ENCODE assay signal across 8 cellular contexts in genomic region chr11:83194284-83195175, GRCh38. TPM values are rescaled to one million over a fixed set of nuclear protein-coding genes. Genes with fewer than 3 reads are reported as not detected.
DNase-seq lines count a peak whose midpoint lies in the region; ATAC-seq and TF ChIP-seq lines count a peak whose summit lies in the region.

No MANE protein-coding gene starts in this region.

- TF ChIP-seq CTCF in adrenal gland (IDR thresholded peaks at IDR 0.05) (no peak), psoas muscle (IDR thresholded peaks at IDR 0.05) (no peak)

- POLR2A ChIA-PET in CD8-positive, alpha-beta memory T cell (lab: Charles Lee), result interaction anchor here (0.6 to 2.5 kb wide), 6 partner anchors 9 to 293 kb away, joined by 3 to 22 read pairs (median 5); partner anchors contain the start of genes CCDC90B, DDIAS and PCF11

- H3K27me3 ChIP-seq in CD8-positive, alpha-beta memory T cell (ENCODE audit: insufficient read depth, low read length, poor library complexity, severe bottlenecking), result no peaks in the 10 kb centered on the region
- H3K27me3 ChIP-seq in adrenal gland (no peaks in the 10 kb centered on the region), psoas muscle (ENCODE audit: insufficient read depth in 3 of 3, low read length in 2 of 3) (no peaks in the 10 kb centered on the region), aorta (ENCODE audit: control insufficient read depth in 1 of 2, insufficient read depth in 2 of 2, low read length in 1 of 2) (no peaks in the 10 kb centered on the region)

- peak overlapping the region; percentile 96 for H3K4me3 ChIP-seq in CD8-positive, alpha-beta memory T cell (ENCODE audit: low read length)
- H3K4me3 ChIP-seq in adrenal gland, result peak overlapping the region; percentile 54 to 96 (median 69)
- peak overlapping the region; percentile 86 for H3K4me3 ChIP-seq in psoas muscle
- peak overlapping the region; percentile 79 to 98 for H3K4me3 ChIP-seq in aorta (ENCODE audit: low read length in 2 of 2)

- H3K36me3 Mint-ChIP-seq in CD8-positive, alpha-beta memory T cell, result peaks cover 0 to 48% (median 11%) of the 10 kb centered on the region in 3 donors

- TF ChIP-seq POLR2A in adrenal gland (IDR thresholded peaks at IDR 0.05), result peak; percentile 36 to 79

- H3K9me3 ChIP-seq in CD8-positive, alpha-beta memory T cell (ENCODE audit: low read length), result no peaks in the 10 kb centered on the region
- no peaks in the 10 kb centered on the region for H3K9me3 ChIP-seq in adrenal gland (replicated peaks in 1 of 3)
- H3K9me3 ChIP-seq in psoas muscle, result no peaks in the 10 kb centered on the region
- no peaks in the 10 kb centered on the region for H3K9me3 ChIP-seq in aorta (ENCODE audit: control insufficient read depth, low read length)

- ATAC-seq in GM19397 (IDR thresholded peaks at IDR 0.05; ENCODE audit: unreplicated experiment), result peak; percentile 56
- ATAC-seq in HG03520 (IDR thresholded peaks at IDR 0.05; ENCODE audit: unreplicated experiment), result peak; percentile 48
- peak; percentile 76 for ATAC-seq in left ventricle myocardium superior
- peak; percentile 59 to 76 (median 62) for ATAC-seq in psoas muscle
- peak; percentile 88 for ATAC-seq in aorta (ENCODE audit: low FRiP score)

- H3K4me3 Mint-ChIP-seq in CD8-positive, alpha-beta memory T cell, result peak overlapping the region; percentile 98 to 100 (median 99)

- intact Hi-C loops in adrenal gland (cut with DNase I) (no loop called here), left ventricle myocardium superior (cut with micrococcal nuclease) (no loop called here), psoas muscle (cut with DNase I) (loop anchor here (5.0 kb wide), 3 partner anchors 37 to 292 kb away; partner anchors contain the start of genes PCF11 (in 2 of the 2), DDIAS (in 1 of the 2), PRCP (in 1 of the 2) and RAB30 (in 1 of the 2)), aorta (cut with DNase I) (loop anchor here (5.0 to 10.0 kb wide), 5 partner anchors 63 to 292 kb away; partner anchors contain the start of genes CCDC90B (in 2 of the 2), DDIAS (in 2 of the 2), PRCP (in 2 of the 2) and RAB30 (in 1 of the 2))

- DNase-seq in CD8-positive, alpha-beta memory T cell, result peak; percentile 58 to 84 (median 69)
- DNase-seq in T follicular helper cell (ENCODE audit: low read depth) (peak; percentile 46), adrenal gland (peak; percentile 58 to 88 (median 84)), left ventricle myocardium superior (peak; percentile 74), psoas muscle (peak; percentile 85 to 88), aorta (peak; percentile 87 to 92)

- WGBS in adrenal gland, 4 donors, result 1 to 2% (median 1%) methylated on average over 19 to 35 of the region's 35 CpGs
- WGBS in psoas muscle, 3 donors, result 3 to 5% (median 3%) methylated on average over 35 of the region's 35 CpGs
- WGBS in aorta, 2 donors, result 1 to 2% methylated on average over 32 to 35 of the region's 35 CpGs

- CTCF ChIA-PET in CD8-positive, alpha-beta memory T cell (lab: Charles Lee), result interaction anchor here (1.0 to 1.9 kb wide), 6 partner anchors 38 to 327 kb away, joined by 3 to 6 read pairs (median 4); partner anchors contain the start of genes CCDC90B, DDIAS and PCF11

- peaks cover 5% of the 10 kb centered on the region for H3K36me3 ChIP-seq in CD8-positive, alpha-beta memory T cell (ENCODE audit: insufficient read depth, low read length)
- peaks cover 0 to 27% of the 10 kb centered on the region in 2 donors for H3K36me3 ChIP-seq in adrenal gland (replicated peaks in 1 of 2)
- peaks cover 3 to 44% of the 10 kb centered on the region in 2 donors for H3K36me3 ChIP-seq in psoas muscle (ENCODE audit: insufficient read depth in 1 of 2, low read depth in 1 of 2)
- H3K36me3 ChIP-seq in aorta (ENCODE audit: control insufficient read depth in 1 of 2, insufficient read depth in 2 of 2, low read length in 1 of 2), result no peaks in the 10 kb centered on the region

- H3K27ac Mint-ChIP-seq in CD8-positive, alpha-beta memory T cell, result peak overlapping the region; percentile 98 to 100 (median 100)

- peaks cover 0 to 3% of the 10 kb centered on the region in 2 donors for H3K27me3 Mint-ChIP-seq in CD8-positive, alpha-beta memory T cell

- peaks cover 34% of the 10 kb centered on the region for H3K4me1 ChIP-seq in CD8-positive, alpha-beta memory T cell (ENCODE audit: insufficient read depth, low read length)
- H3K4me1 ChIP-seq in adrenal gland (replicated peaks in 1 of 2) (peaks cover 22 to 40% of the 10 kb centered on the region in 2 donors), psoas muscle (peaks cover 22% of the 10 kb centered on the region), aorta (ENCODE audit: control insufficient read depth in 1 of 2, insufficient read depth in 2 of 2, low read length in 2 of 2) (peaks cover 6 to 19% of the 10 kb centered on the region in 2 donors)

- no peaks in the 10 kb centered on the region for H3K9me3 Mint-ChIP-seq in CD8-positive, alpha-beta memory T cell

- peaks cover 50 to 65% (median 57%) of the 10 kb centered on the region in 3 donors for H3K4me1 Mint-ChIP-seq in CD8-positive, alpha-beta memory T cell

- H3K27ac ChIP-seq in CD8-positive, alpha-beta memory T cell (ENCODE audit: low read depth, low read length), result peak overlapping the region; percentile 99
- H3K27ac ChIP-seq in adrenal gland (peak overlapping the region; percentile 72 to 97 (median 90)), psoas muscle (peak overlapping the region; percentile 88), aorta (ENCODE audit: low read depth in 1 of 2, low read length in 2 of 2) (peak overlapping the region; percentile 63 to 83)

RNA-seq across cellular contexts. Expression of gene ANKRD42, which starts 1.0 kb away (rescaled TPM):
- total RNA-seq in CD8-positive, alpha-beta memory T cell, result 10 to 100 TPM in 1 of 2 experiments, 1 to 10 TPM in 1; 9.7 to 10.3 TPM
- polyA plus RNA-seq in CD8-positive, alpha-beta memory T cell, result 6.0 TPM
- total RNA-seq in adrenal gland, result 10 to 100 TPM; 15.3 to 34.3 (median 25.9) TPM
- polyA plus RNA-seq in adrenal gland, result 10 to 100 TPM in 2 of 3 donors, 1 to 10 TPM in 1; 9.0 to 23.6 (median 12.4) TPM
- total RNA-seq in left ventricle myocardium superior, result 4.3 TPM
- 1 to 10 TPM; 3.6 to 4.6 (median 3.7) TPM for total RNA-seq in psoas muscle
- polyA plus RNA-seq in psoas muscle, result 1 to 10 TPM; 1.6 to 9.1 (median 3.0) TPM
- 10 to 100 TPM; 12.9 to 14.7 TPM for total RNA-seq in aorta
- 1 to 10 TPM; 3.8 to 8.6 TPM for polyA plus RNA-seq in aorta

RNA-seq across cellular contexts. Expression of gene PCF11, which starts 37.6 kb away (rescaled TPM):
- total RNA-seq in CD8-positive, alpha-beta memory T cell, result 10 to 100 TPM; 58.8 to 63.7 TPM
- 34.2 TPM for polyA plus RNA-seq in CD8-positive, alpha-beta memory T cell
- total RNA-seq in adrenal gland, result 10 to 100 TPM; 20.2 to 62.8 (median 47.3) TPM
- polyA plus RNA-seq in adrenal gland, result 10 to 100 TPM; 40.0 to 46.9 (median 46.8) TPM
- 27.7 TPM for total RNA-seq in left ventricle myocardium superior
- 10 to 100 TPM; 31.4 to 57.4 (median 47.3) TPM for total RNA-seq in psoas muscle
- 10 to 100 TPM; 19.2 to 29.6 (median 25.3) TPM for polyA plus RNA-seq in psoas muscle
- 10 to 100 TPM; 65.0 to 82.3 TPM for total RNA-seq in aorta
- 10 to 100 TPM; 14.5 to 56.1 TPM for polyA plus RNA-seq in aorta

Comparison
In these comparisons a context has a peak if more than half of its experiments do, and no peak if none do; other contexts are left out.
1. Peak in every context shown above with its lines: DNase-seq, ATAC-seq, H3K4me3 ChIP-seq and H3K27ac ChIP-seq.
2. intact Hi-C loops: an anchor here in psoas muscle (5.0 kb wide) and aorta (5.0 to 10.0 kb wide); none called in adrenal gland and left ventricle myocardium superior.